Comparison of ENCODE assay signal across 9 cellular contexts in the genomic region with DNA sequence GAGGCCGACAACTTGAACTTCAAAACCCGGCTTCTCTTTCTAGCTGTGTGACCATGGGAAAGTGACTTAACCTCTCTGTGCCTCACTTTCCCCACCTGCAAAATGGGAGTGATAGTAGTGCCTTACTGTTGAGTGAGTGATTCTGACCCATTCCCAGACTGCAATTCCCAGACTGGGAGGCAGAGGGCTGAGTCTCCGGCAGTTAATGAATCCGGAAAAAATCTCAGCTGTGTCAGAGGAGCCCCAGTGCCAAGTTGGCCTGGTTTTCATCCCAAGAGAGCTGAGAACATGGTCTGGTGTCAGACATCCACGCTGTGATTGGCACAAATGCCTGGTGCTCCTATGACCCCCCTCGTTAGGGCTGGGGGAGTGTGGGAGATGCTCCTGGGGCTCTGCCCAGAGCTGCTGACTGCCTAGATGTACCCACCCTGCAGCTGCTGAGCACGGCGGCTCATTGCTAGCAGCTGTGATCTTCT. TPM values are rescaled to one million over a fixed set of nuclear protein-coding genes. Genes with fewer than 3 reads are reported as not detected.
A peak's percentile ranks its signal among the peaks of the same experiment; 100 is the strongest.
DNase-seq lines count a peak whose midpoint lies in the region; ATAC-seq and TF ChIP-seq lines count a peak whose summit lies in the region.
"Had no signal": no experiment of that assay in that cellular context is flagged by ENCODE, and none has a peak within 500 bp of the region (broad histone marks: within the 10 kb centered on the region; RNA-seq: fewer than 3 reads in every experiment).

No MANE protein-coding gene starts in this region.

- H3K27me3 ChIP-seq in brain microvascular endothelial cell (replicated peaks) (no peaks in the 10 kb centered on the region), suprapubic skin (no peaks in the 10 kb centered on the region)
- H3K27me3 ChIP-seq: pancreas had no signal

- H3K9me3 ChIP-seq in suprapubic skin: no peaks in the 10 kb centered on the region
- H3K9me3 ChIP-seq: pancreas had no signal

- peak; percentile 61 for DNase-seq in LHCN-M2 (ENCODE audit: low read depth)
- peak; percentile 40 for DNase-seq in brain microvascular endothelial cell
- DNase-seq in iris pigment epithelial cell (ENCODE audit: low read depth): peak; percentile 10
- no peak for DNase-seq in suprapubic skin (ENCODE audit: low spot score in 2 of 2)
- no peak for DNase-seq in GF-D8 (lab: John Stamatoyannopoulos, UW)
- no peak for DNase-seq in NCI-H510A (lab: John Stamatoyannopoulos, UW)
- no peak for DNase-seq in GM10266 (ENCODE audit: extremely low spot score)

- TF ChIP-seq POLR2A in suprapubic skin (IDR thresholded peaks at IDR 0.05): no peak

- no peak overlapping the region for H3K27ac ChIP-seq in brain microvascular endothelial cell
- H3K27ac ChIP-seq in suprapubic skin: no peak overlapping the region
- H3K27ac ChIP-seq: pancreas had no signal

- ATAC-seq in GM19452 (IDR thresholded peaks at IDR 0.05; ENCODE audit: unreplicated experiment): no peak

- H3K4me3 ChIP-seq in brain microvascular endothelial cell (ENCODE audit: low read depth, low read length) (no peak overlapping the region), suprapubic skin (no peak overlapping the region)
- H3K4me3 ChIP-seq: pancreas had no signal

- H3K4me1 ChIP-seq in suprapubic skin: peaks cover 5% of the 10 kb centered on the region
- H3K4me1 ChIP-seq: pancreas had no signal

- WGBS in suprapubic skin: 49% methylated on average over 4 of the region's 8 CpGs

- H3K36me3 ChIP-seq in brain microvascular endothelial cell (replicated peaks): no peaks in the 10 kb centered on the region
- H3K36me3 ChIP-seq in suprapubic skin: no peaks in the 10 kb centered on the region
- H3K36me3 ChIP-seq: pancreas had no signal

- TF ChIP-seq CTCF in brain microvascular endothelial cell (IDR thresholded peaks at IDR 0.05; ENCODE audit: low read depth, low read length, missing control alignments) (peak; percentile 58), suprapubic skin (IDR thresholded peaks at IDR 0.05) (peak; percentile 31 to 39), GM10266 (IDR thresholded peaks at IDR 0.05; ENCODE audit: control insufficient read depth, insufficient read depth, low read depth, missing control alignments) (no peak)

- in situ Hi-C loops in brain microvascular endothelial cell (cut with HindIII; ENCODE audit: low pct_ligation_motif_present, low sequenced_read_pairs): no loop called here

- no peak for TF ChIP-seq EP300 in suprapubic skin (IDR thresholded peaks at IDR 0.05)

RNA-seq across cellular contexts. Expression of gene PIN1, which starts 50.0 kb away (rescaled TPM):
- total RNA-seq in LHCN-M2 (2014; rRNA removed) (189 and 209 TPM in 2 replicates), suprapubic skin (10 to 100 TPM; 60.5 to 75.9 (median 65.8) TPM)
- polyA plus RNA-seq in LHCN-M2 (2012): 112 TPM

RNA-seq across cellular contexts. Expression of gene OLFM2, which starts 51.2 kb away (rescaled TPM):
- total RNA-seq in LHCN-M2 (2014; rRNA removed) (0.06 TPM in 1 of 2 replicates, not detected in the other), suprapubic skin (100 to 1,000 TPM in 2 of 4 donors, 10 to 100 TPM in 2; 51.5 to 114 (median 101) TPM)
- polyA plus RNA-seq in LHCN-M2 (2012): 0.05 TPM

RNA-seq across cellular contexts. Expression of gene UBL5, which starts 57.4 kb away (rescaled TPM):
- total RNA-seq in LHCN-M2 (2014; rRNA removed) (493 and 627 TPM in 2 replicates), suprapubic skin (100 to 1,000 TPM; 170 to 337 (median 261) TPM)
- 856 TPM for polyA plus RNA-seq in LHCN-M2 (2012)

Comparison
In these comparisons a context has a peak if more than half of its experiments do, and no peak if none do; other contexts are left out.
1. DNase-seq: peak in LHCN-M2 (single experiment), brain microvascular endothelial cell (single experiment) and iris pigment epithelial cell (single experiment); none in suprapubic skin (0 of 2), GF-D8 (single experiment), NCI-H510A (single experiment) and GM10266 (single experiment).
2. RNA of gene OLFM2, which starts 51.2 kb away (total RNA-seq): 51.5 to 114 TPM in suprapubic skin; 0.06 TPM in LHCN-M2; every median in the first group is over 10 times any median in the second.